Comparison of ENCODE assay signal across 2 cellular contexts in genomic region chr1:236304682-236305081, GRCh38.
TF ChIP-seq lines count a peak whose summit lies in the region.

No MANE protein-coding gene starts in this region.

TF ChIP-seq in HEK293, 187 proteins besides CTCF, POLR2A, EP300 and RAD21 (continued from another document):
- TF ChIP-seq PRDM6 (tag by site-specific recombination; IDR thresholded peaks at IDR 0.05) (peak; percentile 84), ZNF10 (tag by site-specific recombination; IDR thresholded peaks at IDR 0.05) (peak; percentile 28; the same call in 1 of the 2 replicates), SCRT1 (tag by site-specific recombination; IDR thresholded peaks at IDR 0.05; ENCODE audit: borderline replicate concordance) (0 out of 2 replicates have a peak, but pooled peaks have one; percentile 14), TRIM28 (IDR thresholded peaks at IDR 0.05; ENCODE audit: borderline replicate concordance, low read length) (0 out of 2 replicates have a peak, but pooled peaks have one; percentile 44), ZNF600 (tag by site-specific recombination; IDR thresholded peaks at IDR 0.05) (peak; percentile 15; the same call in 1 of the 2 replicates), ZNF843 (tag by site-specific recombination; IDR thresholded peaks at IDR 0.05) (peak; percentile 49; the same call in 1 of the 2 replicates), ZNF169 (tag by site-specific recombination; IDR thresholded peaks at IDR 0.05) (no peak), RBAK (tag by site-specific recombination; IDR thresholded peaks at IDR 0.05) (no peak), ZNF335 (tag by site-specific recombination; conservative IDR thresholded peaks at IDR 0.05) (0 out of 2 replicates have a peak, but pooled peaks have one; percentile 38)
- TF ChIP-seq, protein P1, sequence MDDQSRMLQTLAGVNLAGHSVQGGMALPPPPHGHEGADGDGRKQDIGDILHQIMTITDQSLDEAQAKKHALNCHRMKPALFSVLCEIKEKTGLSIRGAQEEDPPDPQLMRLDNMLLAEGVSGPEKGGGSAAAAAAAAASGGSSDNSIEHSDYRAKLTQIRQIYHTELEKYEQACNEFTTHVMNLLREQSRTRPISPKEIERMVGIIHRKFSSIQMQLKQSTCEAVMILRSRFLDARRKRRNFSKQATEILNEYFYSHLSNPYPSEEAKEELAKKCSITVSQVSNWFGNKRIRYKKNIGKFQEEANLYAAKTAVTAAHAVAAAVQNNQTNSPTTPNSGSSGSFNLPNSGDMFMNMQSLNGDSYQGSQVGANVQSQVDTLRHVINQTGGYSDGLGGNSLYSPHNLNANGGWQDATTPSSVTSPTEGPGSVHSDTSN (CRISPR knock-in tag; IDR thresholded peaks at IDR 0.05) = no peak
- TF ChIP-seq, protein P2, sequence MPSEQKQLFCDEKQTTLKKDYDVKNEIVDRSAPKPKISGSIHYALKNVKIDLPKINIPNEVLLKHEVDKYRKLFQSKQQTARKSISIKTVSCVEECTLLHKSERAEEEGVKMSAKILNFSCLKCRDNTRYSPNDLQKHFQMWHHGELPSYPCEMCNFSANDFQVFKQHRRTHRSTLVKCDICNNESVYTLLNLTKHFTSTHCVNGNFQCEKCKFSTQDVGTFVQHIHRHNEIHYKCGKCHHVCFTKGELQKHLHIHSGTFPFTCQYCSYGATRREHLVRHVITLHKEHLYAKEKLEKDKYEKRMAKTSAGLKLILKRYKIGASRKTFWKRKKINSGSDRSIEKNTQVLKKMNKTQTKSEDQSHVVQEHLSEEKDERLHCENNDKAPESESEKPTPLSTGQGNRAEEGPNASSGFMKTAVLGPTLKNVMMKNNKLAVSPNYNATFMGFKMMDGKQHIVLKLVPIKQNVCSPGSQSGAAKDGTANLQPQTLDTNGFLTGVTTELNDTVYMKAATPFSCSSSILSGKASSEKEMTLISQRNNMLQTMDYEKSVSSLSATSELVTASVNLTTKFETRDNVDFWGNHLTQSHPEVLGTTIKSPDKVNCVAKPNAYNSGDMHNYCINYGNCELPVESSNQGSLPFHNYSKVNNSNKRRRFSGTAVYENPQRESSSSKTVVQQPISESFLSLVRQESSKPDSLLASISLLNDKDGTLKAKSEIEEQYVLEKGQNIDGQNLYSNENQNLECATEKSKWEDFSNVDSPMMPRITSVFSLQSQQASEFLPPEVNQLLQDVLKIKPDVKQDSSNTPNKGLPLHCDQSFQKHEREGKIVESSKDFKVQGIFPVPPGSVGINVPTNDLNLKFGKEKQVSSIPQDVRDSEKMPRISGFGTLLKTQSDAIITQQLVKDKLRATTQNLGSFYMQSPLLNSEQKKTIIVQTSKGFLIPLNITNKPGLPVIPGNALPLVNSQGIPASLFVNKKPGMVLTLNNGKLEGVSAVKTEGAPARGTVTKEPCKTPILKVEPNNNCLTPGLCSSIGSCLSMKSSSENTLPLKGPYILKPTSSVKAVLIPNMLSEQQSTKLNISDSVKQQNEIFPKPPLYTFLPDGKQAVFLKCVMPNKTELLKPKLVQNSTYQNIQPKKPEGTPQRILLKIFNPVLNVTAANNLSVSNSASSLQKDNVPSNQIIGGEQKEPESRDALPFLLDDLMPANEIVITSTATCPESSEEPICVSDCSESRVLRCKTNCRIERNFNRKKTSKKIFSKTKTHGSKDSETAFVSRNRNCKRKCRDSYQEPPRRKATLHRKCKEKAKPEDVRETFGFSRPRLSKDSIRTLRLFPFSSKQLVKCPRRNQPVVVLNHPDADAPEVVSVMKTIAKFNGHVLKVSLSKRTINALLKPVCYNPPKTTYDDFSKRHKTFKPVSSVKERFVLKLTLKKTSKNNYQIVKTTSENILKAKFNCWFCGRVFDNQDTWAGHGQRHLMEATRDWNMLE (tag by site-specific recombination; conservative IDR thresholded peaks at IDR 0.05; ENCODE audit: low read depth) = peak; percentile 37; the same call in 1 of the 2 replicates

TF ChIP-seq in K562, 482 proteins besides CTCF, POLR2A, EP300 and RAD21 (continued from another document):
- TF ChIP-seq CEBPG (CRISPR knock-in tag; IDR thresholded peaks at IDR 0.05) = no peak
- 0 out of 4 replicates have a peak, but pooled peaks of 1 of the 2 experiments have one; percentile 16 for TF ChIP-seq CEBPG (tag; conservative IDR thresholded peaks at IDR 0.05 in 1 of 2, IDR thresholded peaks at IDR 0.05 in 1 of 2)
- TF ChIP-seq, protein P3, sequence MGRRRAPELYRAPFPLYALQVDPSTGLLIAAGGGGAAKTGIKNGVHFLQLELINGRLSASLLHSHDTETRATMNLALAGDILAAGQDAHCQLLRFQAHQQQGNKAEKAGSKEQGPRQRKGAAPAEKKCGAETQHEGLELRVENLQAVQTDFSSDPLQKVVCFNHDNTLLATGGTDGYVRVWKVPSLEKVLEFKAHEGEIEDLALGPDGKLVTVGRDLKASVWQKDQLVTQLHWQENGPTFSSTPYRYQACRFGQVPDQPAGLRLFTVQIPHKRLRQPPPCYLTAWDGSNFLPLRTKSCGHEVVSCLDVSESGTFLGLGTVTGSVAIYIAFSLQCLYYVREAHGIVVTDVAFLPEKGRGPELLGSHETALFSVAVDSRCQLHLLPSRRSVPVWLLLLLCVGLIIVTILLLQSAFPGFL (CRISPR knock-in tag; IDR thresholded peaks at IDR 0.05) = no peak
- TF ChIP-seq CEBPB (tag; IDR thresholded peaks at IDR 0.05) = peak; percentile 60
- TF ChIP-seq SMC3 (conservative IDR thresholded peaks at IDR 0.05; ENCODE audit: insufficient read depth, low read depth, low read length) = no peak
- TF ChIP-seq ZNF354B (CRISPR knock-in tag; IDR thresholded peaks at IDR 0.05) = no peak
- TF ChIP-seq MAFF (IDR thresholded peaks at IDR 0.05; ENCODE audit: low read length) = no peak
- TF ChIP-seq HOXB6 (CRISPR knock-in tag; IDR thresholded peaks at IDR 0.05; ENCODE audit: borderline replicate concordance) = no peak
- no peak for TF ChIP-seq ZNF695 (CRISPR knock-in tag; IDR thresholded peaks at IDR 0.05)
- no peak for TF ChIP-seq RBM34 (IDR thresholded peaks at IDR 0.05; ENCODE audit: borderline replicate concordance, insufficient read depth, low read length)
- no peak for TF ChIP-seq ZNF140 (CRISPR knock-in tag; IDR thresholded peaks at IDR 0.05)
- TF ChIP-seq ZNF830 (CRISPR knock-in tag; IDR thresholded peaks at IDR 0.05) = no peak
- TF ChIP-seq ETV1 (tag; conservative IDR thresholded peaks at IDR 0.05; ENCODE audit: low read depth) = no peak
- no peak for TF ChIP-seq REST (CRISPR knock-in tag; IDR thresholded peaks at IDR 0.05; ENCODE audit: low read depth)
- TF ChIP-seq PBX2 (CRISPR knock-in tag; IDR thresholded peaks at IDR 0.05; ENCODE audit: low read depth) = no peak
- TF ChIP-seq PBX2 (tag; conservative IDR thresholded peaks at IDR 0.05; ENCODE audit: low read depth) = 0 out of 2 replicates have a peak, but pooled peaks have one; percentile 13
- TF ChIP-seq, protein P4, sequence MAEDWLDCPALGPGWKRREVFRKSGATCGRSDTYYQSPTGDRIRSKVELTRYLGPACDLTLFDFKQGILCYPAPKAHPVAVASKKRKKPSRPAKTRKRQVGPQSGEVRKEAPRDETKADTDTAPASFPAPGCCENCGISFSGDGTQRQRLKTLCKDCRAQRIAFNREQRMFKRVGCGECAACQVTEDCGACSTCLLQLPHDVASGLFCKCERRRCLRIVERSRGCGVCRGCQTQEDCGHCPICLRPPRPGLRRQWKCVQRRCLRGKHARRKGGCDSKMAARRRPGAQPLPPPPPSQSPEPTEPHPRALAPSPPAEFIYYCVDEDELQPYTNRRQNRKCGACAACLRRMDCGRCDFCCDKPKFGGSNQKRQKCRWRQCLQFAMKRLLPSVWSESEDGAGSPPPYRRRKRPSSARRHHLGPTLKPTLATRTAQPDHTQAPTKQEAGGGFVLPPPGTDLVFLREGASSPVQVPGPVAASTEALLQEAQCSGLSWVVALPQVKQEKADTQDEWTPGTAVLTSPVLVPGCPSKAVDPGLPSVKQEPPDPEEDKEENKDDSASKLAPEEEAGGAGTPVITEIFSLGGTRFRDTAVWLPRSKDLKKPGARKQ (CRISPR knock-in tag; IDR thresholded peaks at IDR 0.05) = no peak
- TF ChIP-seq POLR2AphosphoS2 (IDR thresholded peaks at IDR 0.05; ENCODE audit: low read length) = no peak
- no peak for TF ChIP-seq PHTF2 (CRISPR knock-in tag; IDR thresholded peaks at IDR 0.05)
- no peak for TF ChIP-seq KLF6 (CRISPR knock-in tag; IDR thresholded peaks at IDR 0.05; ENCODE audit: borderline replicate concordance)
- TF ChIP-seq, protein P5, sequence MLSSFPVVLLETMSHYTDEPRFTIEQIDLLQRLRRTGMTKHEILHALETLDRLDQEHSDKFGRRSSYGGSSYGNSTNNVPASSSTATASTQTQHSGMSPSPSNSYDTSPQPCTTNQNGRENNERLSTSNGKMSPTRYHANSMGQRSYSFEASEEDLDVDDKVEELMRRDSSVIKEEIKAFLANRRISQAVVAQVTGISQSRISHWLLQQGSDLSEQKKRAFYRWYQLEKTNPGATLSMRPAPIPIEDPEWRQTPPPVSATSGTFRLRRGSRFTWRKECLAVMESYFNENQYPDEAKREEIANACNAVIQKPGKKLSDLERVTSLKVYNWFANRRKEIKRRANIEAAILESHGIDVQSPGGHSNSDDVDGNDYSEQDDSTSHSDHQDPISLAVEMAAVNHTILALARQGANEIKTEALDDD (IDR thresholded peaks at IDR 0.05) = no peak
- TF ChIP-seq, protein P6, sequence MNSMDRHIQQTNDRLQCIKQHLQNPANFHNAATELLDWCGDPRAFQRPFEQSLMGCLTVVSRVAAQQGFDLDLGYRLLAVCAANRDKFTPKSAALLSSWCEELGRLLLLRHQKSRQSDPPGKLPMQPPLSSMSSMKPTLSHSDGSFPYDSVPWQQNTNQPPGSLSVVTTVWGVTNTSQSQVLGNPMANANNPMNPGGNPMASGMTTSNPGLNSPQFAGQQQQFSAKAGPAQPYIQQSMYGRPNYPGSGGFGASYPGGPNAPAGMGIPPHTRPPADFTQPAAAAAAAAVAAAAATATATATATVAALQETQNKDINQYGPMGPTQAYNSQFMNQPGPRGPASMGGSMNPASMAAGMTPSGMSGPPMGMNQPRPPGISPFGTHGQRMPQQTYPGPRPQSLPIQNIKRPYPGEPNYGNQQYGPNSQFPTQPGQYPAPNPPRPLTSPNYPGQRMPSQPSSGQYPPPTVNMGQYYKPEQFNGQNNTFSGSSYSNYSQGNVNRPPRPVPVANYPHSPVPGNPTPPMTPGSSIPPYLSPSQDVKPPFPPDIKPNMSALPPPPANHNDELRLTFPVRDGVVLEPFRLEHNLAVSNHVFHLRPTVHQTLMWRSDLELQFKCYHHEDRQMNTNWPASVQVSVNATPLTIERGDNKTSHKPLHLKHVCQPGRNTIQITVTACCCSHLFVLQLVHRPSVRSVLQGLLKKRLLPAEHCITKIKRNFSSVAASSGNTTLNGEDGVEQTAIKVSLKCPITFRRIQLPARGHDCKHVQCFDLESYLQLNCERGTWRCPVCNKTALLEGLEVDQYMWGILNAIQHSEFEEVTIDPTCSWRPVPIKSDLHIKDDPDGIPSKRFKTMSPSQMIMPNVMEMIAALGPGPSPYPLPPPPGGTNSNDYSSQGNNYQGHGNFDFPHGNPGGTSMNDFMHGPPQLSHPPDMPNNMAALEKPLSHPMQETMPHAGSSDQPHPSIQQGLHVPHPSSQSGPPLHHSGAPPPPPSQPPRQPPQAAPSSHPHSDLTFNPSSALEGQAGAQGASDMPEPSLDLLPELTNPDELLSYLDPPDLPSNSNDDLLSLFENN (IDR thresholded peaks at IDR 0.05; ENCODE audit: low read depth in 2 of 2, low read length in 2 of 2) = no peak
TF ChIP-seq in K562: peak in this region for 3.
